ENCODE assay signal across 16 cellular contexts in the genomic region with DNA sequence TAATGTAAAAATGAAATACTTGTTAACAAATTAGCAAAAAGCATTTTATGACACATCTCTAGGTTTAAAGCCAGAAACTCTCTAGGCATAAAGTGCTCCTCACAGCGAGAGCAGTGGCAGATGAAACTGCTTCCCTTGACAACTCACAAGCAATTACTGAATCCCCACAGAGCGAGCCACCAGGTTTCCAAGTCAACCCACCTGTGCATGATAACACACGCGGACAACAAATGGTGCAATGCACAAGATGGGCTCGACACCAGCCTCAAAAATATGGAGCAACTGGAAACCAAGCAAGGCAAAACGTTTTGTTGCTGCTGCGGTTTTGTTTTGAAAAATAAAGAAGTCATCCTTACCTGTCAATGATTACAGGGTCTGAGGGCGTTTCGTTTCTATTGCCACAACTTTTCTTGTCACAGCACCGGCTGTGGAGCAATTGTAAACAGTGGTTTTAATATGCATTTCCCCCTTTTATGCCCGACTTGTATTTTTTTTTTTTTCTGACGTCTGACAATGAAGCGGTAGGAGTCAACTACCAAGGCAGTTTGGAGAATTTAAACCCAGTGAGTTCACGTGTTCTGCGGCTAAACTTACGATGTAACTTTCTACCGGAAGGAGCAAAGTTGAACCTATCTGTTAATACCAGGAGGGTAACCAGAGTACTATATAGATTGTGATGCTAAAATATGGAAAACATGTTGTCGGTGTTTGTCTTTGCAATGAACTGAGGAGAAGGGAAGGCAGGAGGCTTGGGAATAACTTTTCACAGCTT. TPM values are rescaled to one million over a fixed set of nuclear protein-coding genes. Genes with fewer than 3 reads are reported as not detected.
A peak's percentile ranks its signal among the peaks of the same experiment; 100 is the strongest.
DNase-seq lines count a peak whose midpoint lies in the region; ATAC-seq, FAIRE-seq and TF ChIP-seq lines count a peak whose summit lies in the region.
"Had no signal": no experiment of that assay in that cellular context is flagged by ENCODE, and none has a peak within 500 bp of the region (broad histone marks: within the 10 kb centered on the region; RNA-seq: fewer than 3 reads in every experiment).

No MANE protein-coding gene starts in this region.

- H4K5ac ChIP-seq in H1 (ENCODE audit: insufficient read length, low read depth, low read length), result no peak overlapping the region

- H3K36me3 ChIP-seq in HUES48 (ENCODE audit: control insufficient read depth, insufficient read depth, low read length) (no peaks in the 10 kb centered on the region), H1 (ENCODE audit: control insufficient read depth in 2 of 4, insufficient read depth in 4 of 4, low read length in 3 of 4) (no peaks in the 10 kb centered on the region; a peak in 1 of 8 replicates)
- H3K36me3 ChIP-seq: thyroid gland had no signal

- H3K18ac ChIP-seq in H1 (ENCODE audit: extremely low read depth, low read length), result peak overlapping the region; percentile 9; the same call in 1 of the 2 replicates

- no peak overlapping the region for H3K14ac ChIP-seq in H1 (ENCODE audit: insufficient read length)

- WGBS in H1 (ENCODE audit: extremely low coverage in 1 of 2, insufficient coverage in 1 of 2, insufficient read length in 1 of 2, insufficient replicate concordance in 2 of 2, low coverage in 1 of 2, low lambda C conversion rate in 2 of 2, missing lambda C conversion rate in 1 of 2), 2 experiments, result 3% methylated on average over 18 of the region's 18 CpGs; no CpG with 5 or more reads in 1 of the 2 experiments

- H3K4ac ChIP-seq in H1 (replicated peaks; ENCODE audit: insufficient read length, low read depth, low read length), result no peak overlapping the region

- TF ChIP-seq POLR2A in H1 (IDR thresholded peaks at IDR 0.05; ENCODE audit: control extremely low read depth in 1 of 2, low read depth in 2 of 2, low read length in 2 of 2), result no peak

- H3K9ac ChIP-seq in HUES48 (ENCODE audit: low read depth, low read length), result no peak overlapping the region
- no peak overlapping the region; a peak in 1 of 7 replicates for H3K9ac ChIP-seq in H1 (replicated peaks in 1 of 4; ENCODE audit: extremely low read depth in 1 of 4, low read depth in 3 of 4, low read length in 3 of 4)

- H3K27ac Mint-ChIP-seq in neural crest cell (ENCODE audit: unreplicated experiment), result no peak overlapping the region

- H3K9me3 Mint-ChIP-seq in neural crest cell, result no peaks in the 10 kb centered on the region

- peaks cover 75% of the 10 kb centered on the region for H3K27me3 Mint-ChIP-seq in neural crest cell (ENCODE audit: low read depth)

- POLR2A ChIA-PET in H1 (lab: Charles Lee; ENCODE audit: partially characterized antibody), result no interaction called here

- H3K27ac ChIP-seq in HUES48 (ENCODE audit: low read depth, low read length), result peak overlapping the region; percentile 46
- no peak overlapping the region for H3K27ac ChIP-seq in H1 (ENCODE audit: low read depth, low read length)
- H3K27ac ChIP-seq: foreskin keratinocyte had no signal

- peak; percentile 52 for DNase-seq in COR-L47 (lab: John Stamatoyannopoulos, UW)
- DNase-seq in H1 (ENCODE audit: low read depth in 1 of 2, low spot score in 2 of 2), result no peak
- DNase-seq in neural crest cell (ENCODE audit: low read depth, low spot score), result no peak
- no peak for DNase-seq in UCSD-AML1 (lab: John Stamatoyannopoulos, UW; ENCODE audit: unreplicated experiment)
- DNase-seq in NCI-H446 treated with DMSO at 0.1 percent for 48 hours (lab: John Stamatoyannopoulos, UW), result no peak
- DNase-seq in midbrain (lab: John Stamatoyannopoulos, UW), result no peak
- DNase-seq: activated naive CD4-positive, alpha-beta T cell treated with Interleukin-2 at 50 U/mL for 16 hours; BE2C; foreskin keratinocyte; stimulated activated CD4-positive, alpha-beta T cell treated with anti-CD3 and anti-CD28 coated beads, Interleukin-2, amount 100 ng/mL, for 24 hours; stimulated activated CD8-positive, alpha-beta memory T cell treated with anti-CD3 and anti-CD28 coated beads, Interleukin-4, amount 100 ng/mL, for 48 hours; thyroid gland had no signal

- peak; percentile 45 for FAIRE-seq in H1 (lab: Jason Lieb, UNC)

- H3K56ac ChIP-seq in H1 (replicated peaks; ENCODE audit: insufficient read length, low read depth, low read length), result no peak overlapping the region

- H3K27me3 ChIP-seq in HUES48 (ENCODE audit: control insufficient read depth, insufficient read depth, low read length), result peaks cover 88% of the 10 kb centered on the region
- peaks cover 49 to 87% (median 77%) of the 10 kb centered on the region in 4 experiments for H3K27me3 ChIP-seq in H1 (replicated peaks in 1 of 4; ENCODE audit: control insufficient read depth in 3 of 4, extremely low read depth in 1 of 4, insufficient read depth in 3 of 4, low read length in 3 of 4)
- H3K27me3 ChIP-seq: BE2C had no signal

- CTCF ChIA-PET in H1 (lab: Charles Lee; ENCODE audit: partially characterized antibody), result interaction anchor here (0.5 to 1.8 kb wide), 12 partner anchors 14 to 918 kb away, joined by 3 to 8 read pairs (median 4); no protein-coding TSS in a partner anchor

- ATAC-seq in GM19328 (IDR thresholded peaks at IDR 0.05; ENCODE audit: unreplicated experiment), result no peak
- ATAC-seq: foreskin keratinocyte had no signal

- peaks cover 5% of the 10 kb centered on the region for H3K36me3 Mint-ChIP-seq in neural crest cell (ENCODE audit: low read depth)

- H3K4me1 ChIP-seq in HUES48 (ENCODE audit: control insufficient read depth, insufficient read depth, low read length) (peaks cover 65% of the 10 kb centered on the region), H1 (replicated peaks in 1 of 4; ENCODE audit: control insufficient read depth in 3 of 4, insufficient read depth in 4 of 4, low read length in 3 of 4) (peaks cover 14 to 22% (median 19%) of the 10 kb centered on the region in 4 experiments)
- H3K4me1 ChIP-seq: foreskin keratinocyte had no signal

- H2BK15ac ChIP-seq in H1 (ENCODE audit: low read length), result no peak overlapping the region

- TF ChIP-seq RAD21 in H1 (IDR thresholded peaks at IDR 0.05 in 1 of 2, conservative IDR thresholded peaks at IDR 0.05 in 1 of 2; ENCODE audit: low read depth in 2 of 2, low read length in 2 of 2), result no peak

- peaks cover 2% of the 10 kb centered on the region; the same call in 1 of the 2 replicates for H3K23me2 ChIP-seq in H1 (ENCODE audit: low read depth, low read length)

- H4K20me1 ChIP-seq in H1 (replicated peaks in 1 of 2; ENCODE audit: control insufficient read depth in 1 of 2, insufficient read depth in 2 of 2, low read length in 2 of 2), result peaks cover 5 to 11% of the 10 kb centered on the region in 2 experiments

- peak overlapping the region; percentile 48 to 72 for H3K4me2 ChIP-seq in H1 (ENCODE audit: insufficient read depth in 1 of 2, low read depth in 2 of 2, low read length in 2 of 2)

- H2BK20ac ChIP-seq in H1 (ENCODE audit: low read length), result peak overlapping the region; percentile 21; the same call in 1 of the 2 replicates

- H3K4me3 ChIP-seq in HUES48 (ENCODE audit: low read depth, low read length) (peak overlapping the region; percentile 5; the same call in 1 of the 2 replicates), H1 (ENCODE audit: extremely low read depth in 1 of 4, insufficient read depth in 2 of 4, low read depth in 3 of 4, low read length in 4 of 4) (peak overlapping the region in 1 of 4 experiments; percentile 58; a peak in 3 of 8 replicates)
- H3K4me3 ChIP-seq: thyroid gland had no signal

- H3K9me3 ChIP-seq in HUES48 (ENCODE audit: control insufficient read depth, insufficient read depth, low read length), result no peaks in the 10 kb centered on the region
- H3K9me3 ChIP-seq in H1 (ENCODE audit: insufficient read depth in 2 of 2, low read depth in 1 of 2, low read length in 1 of 2), result no peaks in the 10 kb centered on the region
- H3K9me3 ChIP-seq: BE2C, thyroid gland had no signal

- H4K91ac ChIP-seq in H1 (replicated peaks; ENCODE audit: insufficient read length, low read length), result no peak overlapping the region

- H2BK120ac ChIP-seq in H1 (replicated peaks; ENCODE audit: low read depth, low read length), result no peak overlapping the region

- H2BK5ac ChIP-seq in H1 (ENCODE audit: low read depth, low read length), result no peak overlapping the region

- no peak overlapping the region for H2AFZ ChIP-seq in H1 (ENCODE audit: low read length)

- H3K79me1 ChIP-seq in H1 (ENCODE audit: low read depth, low read length), result no peaks in the 10 kb centered on the region

- H3K4me3 Mint-ChIP-seq in neural crest cell, result peak overlapping the region; percentile 21

- H3K79me2 ChIP-seq in H1 (ENCODE audit: control insufficient read depth in 1 of 2, insufficient read depth in 2 of 2, low read length in 2 of 2), result no peaks in the 10 kb centered on the region

- TF ChIP-seq CTCF in H1 (IDR thresholded peaks at IDR 0.05; ENCODE audit: control extremely low read depth in 1 of 3, insufficient read depth in 1 of 3, low read depth in 1 of 3, low read length in 3 of 3), result no peak
- no peak for TF ChIP-seq CTCF in neural crest cell (conservative IDR thresholded peaks at IDR 0.05)

- H2AK5ac ChIP-seq in H1 (ENCODE audit: low read depth, low read length), result no peak overlapping the region

- no peak overlapping the region for H3K23ac ChIP-seq in H1 (ENCODE audit: insufficient read length)

- H2BK12ac ChIP-seq in H1 (ENCODE audit: low read depth, low read length), result no peak overlapping the region

- TF ChIP-seq EP300 in H1 (IDR thresholded peaks at IDR 0.05; ENCODE audit: borderline replicate concordance in 1 of 2, low read depth in 2 of 2, low read length in 2 of 2), result no peak

- peaks cover 56% of the 10 kb centered on the region for H3K4me1 Mint-ChIP-seq in neural crest cell

- H4K8ac ChIP-seq in H1 (ENCODE audit: extremely low read depth, insufficient read depth, low read length), result no peak overlapping the region

TF ChIP-seq in H1, 55 proteins besides CTCF, POLR2A, EP300 and RAD21 (continues in another document):
- TF ChIP-seq, protein P1, sequence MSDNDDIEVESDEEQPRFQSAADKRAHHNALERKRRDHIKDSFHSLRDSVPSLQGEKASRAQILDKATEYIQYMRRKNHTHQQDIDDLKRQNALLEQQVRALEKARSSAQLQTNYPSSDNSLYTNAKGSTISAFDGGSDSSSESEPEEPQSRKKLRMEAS (IDR thresholded peaks at IDR 0.05), result peak; percentile 50; the same call in 1 of the 2 replicates
- TF ChIP-seq RNF2 (IDR thresholded peaks at IDR 0.05; ENCODE audit: borderline replicate concordance, low read depth, low read length, missing control alignments, poor library complexity, severe bottlenecking) (peak; percentile 63), PHF8 (conservative IDR thresholded peaks at IDR 0.05; ENCODE audit: low read depth, low read length) (no peak)

RNA-seq across cellular contexts. Expression of a gene that starts 7.0 kb away (rescaled TPM):
- total RNA-seq in H1 (2021; fragmentation: NEBNext Ultra II Directional; extraction: Animal tissue kit (Norgen Biotek cat#: 25700)), result 0.26 and 0.38 TPM in 2 replicates
- 0.08 and 0.20 TPM in 2 replicates for polyA plus RNA-seq in H1 (2011; rRNA removed)
- polyA plus RNA-seq in H1 (2011; cell fraction: cytosol; rRNA removed), result 0.31 TPM
- polyA plus RNA-seq in H1 (2011; cell fraction: nucleus; rRNA removed), result 0.40 TPM
- polyA plus RNA-seq in H1 (2012, experiment 1 of 2), result 0.07 to 0.15 TPM (median 0.12 TPM) in 4 replicates
- polyA plus RNA-seq in H1 (2012, experiment 2 of 2), result 0.07 TPM
- 0.10 TPM for polyA plus RNA-seq in H1 (2013, experiment 1 of 2)
- 0.09 TPM for polyA plus RNA-seq in H1 (2013, experiment 2 of 2)
- 0.76 TPM in 1 of 2 replicates, not detected in the other for polyA minus RNA-seq in H1 (2011; rRNA and poly(A)+ RNA removed)
- not detected for polyA minus RNA-seq in H1 (2011; cell fraction: cytosol; rRNA and poly(A)+ RNA removed)
- 0.30 TPM for polyA minus RNA-seq in H1 (2011; cell fraction: nucleus; rRNA and poly(A)+ RNA removed)
- total RNA-seq in neural crest cell, result 11.2 and 11.6 TPM in 2 replicates
- total RNA-seq: mononuclear cell, OCI-LY7 had no signal
- polyA plus RNA-seq: foreskin keratinocyte had no signal
